38 cellular contexts compared by ENCODE assay signal in the genomic region with DNA sequence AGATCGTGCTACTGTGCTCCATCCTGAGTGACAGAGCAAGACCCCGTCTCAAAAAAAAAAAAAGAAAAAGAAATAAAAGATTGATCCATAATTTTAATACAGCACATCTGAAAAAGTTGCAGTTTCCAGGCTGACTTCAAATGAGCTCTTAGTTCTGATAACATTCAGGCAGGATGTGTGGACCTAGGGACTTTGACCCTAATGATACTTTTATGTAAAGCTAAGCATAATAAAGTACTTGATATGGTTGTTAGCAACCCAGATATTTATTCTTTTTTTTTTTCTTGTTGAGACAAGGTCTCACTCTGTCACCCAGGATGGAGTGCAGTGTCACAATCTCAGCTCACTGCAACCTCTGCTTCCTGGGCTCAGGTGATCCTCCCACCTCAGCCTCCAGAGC.
"Had no signal": no experiment of that assay in that cellular context is flagged by ENCODE, and none has a peak within 500 bp of the region (broad histone marks: within the 10 kb centered on the region; RNA-seq: fewer than 3 reads in every experiment).

No MANE protein-coding gene starts in this region.

- H3K27ac Mint-ChIP-seq: activated CD4-positive, alpha-beta memory T cell treated with anti-CD3 and anti-CD28 coated beads, Interleukin-2, amount 10 ng/mL, durations not matched to agents 7 days and 5 days; activated CD4-positive, alpha-beta T cell treated with anti-CD3 and anti-CD28 coated beads for 36 hours; activated CD4-positive, alpha-beta T cell treated with anti-CD3 and anti-CD28 coated beads, Interleukin-2, amount 10 ng/mL, durations not matched to agents 7 days and 5 days; activated naive CD4-positive, alpha-beta T cell treated with anti-CD3 and anti-CD28 coated beads for 36 hours; activated naive CD4-positive, alpha-beta T cell treated with anti-CD3 and anti-CD28 coated beads, Interleukin-2, amount 50 U/mL, for 72 hours; activated naive CD8-positive, alpha-beta T cell treated with anti-CD3 and anti-CD28 coated beads for 36 hours; activated T-cell treated with anti-CD3 and anti-CD28 coated beads, Interleukin-2, amount 50 U/mL, for 72 hours; activated T-helper 1 cell treated with anti-CD3 and anti-CD28 coated beads, Interleukin-12 subunit alpha, Interleukin-12 subunit beta, Interleukin-2, Interleukin-4 antibody, amounts not matched to agents 30 ng/mL and 10 ng/mL and 1 ng/mL, durations not matched to agents 14 hours and 24 hours and 36 hours; activated T-helper 17 cell treated with anti-CD3 and anti-CD28 coated beads, Interleukin-2, amount 50 U/mL, for 72 hours; T-helper 1 cell treated with Interleukin-12 subunit alpha and Interleukin-12 subunit beta and Interleukin-4 antibody, amounts not matched to agents 30 μg/mL and 1 μg/mL, for 36 hours; T-helper 2 cell treated with Interferon-gamma antibody and Interleukin-4, amounts not matched to agents 5 μg/mL and 100 μg/mL, for 36 hours had no signal

- H3K36me3 ChIP-seq: adrenal gland, brain microvascular endothelial cell, breast epithelium had no signal

- H3K4me1 ChIP-seq: adrenal gland, body of pancreas, breast epithelium had no signal

- H3K4me3 Mint-ChIP-seq: activated CD4-positive, alpha-beta memory T cell treated with anti-CD3 and anti-CD28 coated beads, Interleukin-2, amount 10 ng/mL, durations not matched to agents 7 days and 5 days; activated CD4-positive, alpha-beta T cell treated with anti-CD3 and anti-CD28 coated beads for 36 hours; activated CD4-positive, alpha-beta T cell treated with anti-CD3 and anti-CD28 coated beads, Interleukin-2, amount 10 ng/mL, durations not matched to agents 7 days and 5 days; activated naive CD4-positive, alpha-beta T cell treated with anti-CD3 and anti-CD28 coated beads for 36 hours; activated naive CD8-positive, alpha-beta T cell treated with anti-CD3 and anti-CD28 coated beads for 36 hours; activated T-cell treated with anti-CD3 and anti-CD28 coated beads, Interleukin-2, amount 50 U/mL, for 4 hours; activated T-cell treated with anti-CD3 and anti-CD28 coated beads, Interleukin-2, amount 50 U/mL, for 72 hours; activated T-helper 1 cell treated with anti-CD3 and anti-CD28 coated beads, Interleukin-12 subunit alpha, Interleukin-12 subunit beta, Interleukin-2, Interleukin-4 antibody, amounts not matched to agents 30 ng/mL and 10 ng/mL and 1 ng/mL, durations not matched to agents 14 hours and 24 hours and 36 hours; activated T-helper 17 cell treated with anti-CD3 and anti-CD28 coated beads, Interleukin-2, amount 50 U/mL, for 72 hours; T-helper 1 cell treated with Interleukin-12 subunit alpha and Interleukin-12 subunit beta and Interleukin-4 antibody, amounts not matched to agents 30 μg/mL and 1 μg/mL, for 36 hours; T-helper 2 cell treated with Interferon-gamma antibody and Interleukin-4, amounts not matched to agents 5 μg/mL and 100 μg/mL, for 36 hours had no signal

- H3K27ac ChIP-seq: adrenal gland, body of pancreas, brain microvascular endothelial cell, breast epithelium, VCaP had no signal

- FAIRE-seq: astrocyte, TTC549 had no signal

- H3K36me3 Mint-ChIP-seq: activated naive CD4-positive, alpha-beta T cell treated with anti-CD3 and anti-CD28 coated beads, Interleukin-2, amount 50 U/mL, for 72 hours; activated naive CD8-positive, alpha-beta T cell treated with anti-CD3 and anti-CD28 coated beads for 36 hours had no signal

- H3K4me3 ChIP-seq: adrenal gland, body of pancreas, breast epithelium had no signal

- H3K9me3 Mint-ChIP-seq: activated CD4-positive, alpha-beta memory T cell treated with anti-CD3 and anti-CD28 coated beads, Interleukin-2, amount 10 ng/mL, durations not matched to agents 7 days and 5 days; activated CD4-positive, alpha-beta T cell treated with anti-CD3 and anti-CD28 coated beads, Interleukin-2, amount 10 ng/mL, durations not matched to agents 7 days and 5 days; activated naive CD4-positive, alpha-beta T cell treated with anti-CD3 and anti-CD28 coated beads for 36 hours; activated naive CD4-positive, alpha-beta T cell treated with anti-CD3 and anti-CD28 coated beads, Interleukin-2, amount 50 U/mL, for 72 hours; activated T-cell treated with anti-CD3 and anti-CD28 coated beads, Interleukin-2, amount 50 U/mL, for 4 hours; activated T-cell treated with anti-CD3 and anti-CD28 coated beads, Interleukin-2, amount 50 U/mL, for 72 hours; activated T-helper 1 cell treated with anti-CD3 and anti-CD28 coated beads, Interleukin-12 subunit alpha, Interleukin-12 subunit beta, Interleukin-2, Interleukin-4 antibody, amounts not matched to agents 30 ng/mL and 10 ng/mL and 1 ng/mL, durations not matched to agents 14 hours and 24 hours and 36 hours; activated T-helper 17 cell treated with anti-CD3 and anti-CD28 coated beads, Interleukin-2, amount 50 U/mL, for 72 hours; T-helper 2 cell treated with Interferon-gamma antibody and Interleukin-4, amounts not matched to agents 5 μg/mL and 100 μg/mL, for 36 hours had no signal

- H3K27me3 ChIP-seq: adrenal gland, body of pancreas, brain microvascular endothelial cell, breast epithelium had no signal

- DNase-seq: activated CD4-positive, alpha-beta memory T cell treated with anti-CD3 and anti-CD28 coated beads, Interleukin-2, amount 10 ng/mL, durations not matched to agents 7 days and 5 days; activated CD4-positive, alpha-beta T cell treated with anti-CD3 and anti-CD28 coated beads for 1 hour; activated CD4-positive, alpha-beta T cell treated with anti-CD3 and anti-CD28 coated beads for 36 hours; activated CD4-positive, alpha-beta T cell treated with anti-CD3 and anti-CD28 coated beads for 48 hours; activated CD4-positive, alpha-beta T cell treated with anti-CD3 and anti-CD28 coated beads, Interleukin-2, amount 10 ng/mL, durations not matched to agents 7 days and 5 days; activated CD4-positive, alpha-beta T cell treated with anti-CD3 and anti-CD28 coated beads, Interleukin-2, amount 50 U/mL, for 48 hours; activated CD4-positive, CD25-positive, alpha-beta regulatory T cell; activated CD8-positive, alpha-beta memory T cell treated with anti-CD3 and anti-CD28 coated beads, Interleukin-2, amount 50 U/mL, for 4 hours; activated effector memory CD4-positive, alpha-beta T cell treated with anti-CD3 and anti-CD28 coated beads, Interleukin-2, amount 50 U/mL, for 16 hours; activated gamma-delta T cell treated with Interleukin-2 at 50 U/mL for 16 hours; activated naive CD4-positive, alpha-beta T cell; activated naive CD4-positive, alpha-beta T cell treated with anti-CD3 and anti-CD28 coated beads for 36 hours; activated naive CD4-positive, alpha-beta T cell treated with anti-CD3 and anti-CD28 coated beads, Interleukin-2, amount 50 U/mL, for 16 hours; activated naive CD8-positive, alpha-beta T cell treated with anti-CD3 and anti-CD28 coated beads for 36 hours; activated T-cell treated with anti-CD3 and anti-CD28 coated beads for 4 hours; activated T-cell treated with anti-CD3 and anti-CD28 coated beads, Interleukin-2, amount 50 U/mL, for 1 hour; activated T-cell treated with anti-CD3 and anti-CD28 coated beads, Interleukin-2, amount 50 U/mL, for 4 hours; activated T-cell treated with anti-CD3 and anti-CD28 coated beads, Interleukin-2, amount 50 U/mL, for 72 hours; adrenal gland; amniotic stem cell; aorta; body of pancreas; brain microvascular endothelial cell; central memory CD4-positive, alpha-beta T cell; SW 1271; T-helper 1 cell; T-helper 2 cell; T-helper 9 cell had no signal

- H3K4me1 Mint-ChIP-seq: activated CD4-positive, alpha-beta T cell treated with anti-CD3 and anti-CD28 coated beads for 36 hours; activated CD4-positive, alpha-beta T cell treated with anti-CD3 and anti-CD28 coated beads, Interleukin-2, amount 10 ng/mL, durations not matched to agents 7 days and 5 days; activated naive CD8-positive, alpha-beta T cell treated with anti-CD3 and anti-CD28 coated beads for 36 hours had no signal

- H3K9me3 ChIP-seq: adrenal gland, body of pancreas, breast epithelium had no signal

- ATAC-seq: activated CD4-positive, alpha-beta T cell treated with anti-CD3 and anti-CD28 coated beads for 36 hours; activated CD4-positive, CD25-positive, alpha-beta regulatory T cell treated with anti-CD3 and anti-CD28 coated beads, Interleukin-2, amount 50 U/mL, for 24 hours; activated naive CD4-positive, alpha-beta T cell treated with anti-CD3 and anti-CD28 coated beads, Interleukin-2, amount 50 U/mL, for 72 hours; activated T-cell treated with anti-CD3 and anti-CD28 coated beads, Interleukin-2, amount 50 U/mL, for 4 hours; activated T-cell treated with anti-CD3 and anti-CD28 coated beads, Interleukin-2, amount 50 U/mL, for 72 hours; activated T-helper 17 cell treated with anti-CD3 and anti-CD28 coated beads, Interleukin-2, amount 50 U/mL, for 72 hours; body of pancreas had no signal
